Comparison of ENCODE assay signal across 8 cellular contexts in the genomic region with DNA sequence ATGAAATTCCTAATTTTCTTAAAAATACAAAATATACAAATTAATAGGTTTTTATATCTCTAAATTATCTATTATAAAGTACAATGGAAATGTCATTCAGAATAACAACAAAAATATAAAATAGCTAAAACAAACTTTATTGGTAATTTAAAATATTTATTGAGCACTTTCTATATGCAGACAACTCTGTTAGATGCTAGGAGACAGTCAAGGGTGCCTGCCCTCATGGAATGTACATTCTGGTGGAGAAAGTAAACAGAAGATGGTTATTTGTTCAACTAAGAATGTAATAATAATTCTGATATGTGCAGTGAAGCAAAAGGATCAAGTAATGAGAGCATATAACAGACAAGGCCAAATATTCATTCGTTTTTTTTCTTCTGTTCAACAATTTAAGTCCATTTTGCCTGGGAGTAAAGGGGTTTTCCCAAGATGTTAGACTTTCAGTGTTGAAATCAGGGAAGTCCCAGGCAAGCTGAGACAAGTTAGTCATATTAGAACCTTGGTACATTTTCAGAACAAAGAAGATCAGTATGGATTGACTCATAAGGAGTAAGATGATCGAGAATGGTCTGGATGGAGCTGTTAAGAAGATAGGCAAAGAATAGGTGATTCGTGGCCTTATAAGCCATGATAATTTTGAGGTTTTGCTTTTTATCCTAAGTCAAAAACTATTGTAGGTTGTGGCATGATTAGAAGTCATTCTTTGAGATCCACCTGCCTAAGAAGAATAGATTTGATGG.
DNase-seq lines count a peak whose midpoint lies in the region; ATAC-seq and TF ChIP-seq lines count a peak whose summit lies in the region.

No MANE protein-coding gene starts in this region.

- ATAC-seq in GM19467 (IDR thresholded peaks at IDR 0.05; ENCODE audit: unreplicated experiment) = peak; percentile 93
- ATAC-seq in HG03196 (IDR thresholded peaks at IDR 0.05; ENCODE audit: unreplicated experiment) = peak; percentile 97

- DNase-seq in GM10266 (ENCODE audit: extremely low spot score) = peak; percentile 22
- peak; percentile 84 for DNase-seq in epithelial cell of proximal tubule (ENCODE audit: low read depth)
- no peak for DNase-seq in stimulated activated naive CD4-positive, alpha-beta T cell (lab: John Stamatoyannopoulos, UW)
- DNase-seq in NK-92 (lab: John Stamatoyannopoulos, UW; ENCODE audit: unreplicated experiment) = no peak
- DNase-seq in NCI-H524 (lab: John Stamatoyannopoulos, UW) = no peak
- no peak for DNase-seq in NCI-H2081 treated with DMSO at 0.1 percent for 48 hours (lab: John Stamatoyannopoulos, UW)

- TF ChIP-seq CTCF in GM10266 (IDR thresholded peaks at IDR 0.05; ENCODE audit: control insufficient read depth, insufficient read depth, low read depth, missing control alignments) (no peak), epithelial cell of proximal tubule (conservative IDR thresholded peaks at IDR 0.05; ENCODE audit: low read depth, low read length) (no peak)

- no peak overlapping the region for H3K4me3 ChIP-seq in epithelial cell of proximal tubule (ENCODE audit: low read depth, low read length)

Comparison
In these comparisons a context has a peak if more than half of its experiments do, and no peak if none do; other contexts are left out.
1. DNase-seq: peak in GM10266 (single experiment) and epithelial cell of proximal tubule (single experiment); none in stimulated activated naive CD4-positive, alpha-beta T cell (0 of 6), NK-92 (single experiment), NCI-H524 (0 of 2) and NCI-H2081 treated with DMSO at 0.1 percent for 48 hours (single experiment).